Comparison of ENCODE assay signal across 2 cellular contexts in genomic region chr15:79117442-79118204, GRCh38.
TF ChIP-seq lines count a peak whose summit lies in the region.

No MANE protein-coding gene starts in this region.

TF ChIP-seq in GM23338, 12 proteins besides CTCF, POLR2A, EP300 and RAD21:
- TF ChIP-seq EZH2 (IDR thresholded peaks at IDR 0.05; ENCODE audit: low read depth, unreplicated experiment) = no peak
- TF ChIP-seq EZH2phosphoT487 (IDR thresholded peaks at IDR 0.05; ENCODE audit: unreplicated experiment) = no peak
- peak; percentile 55 for TF ChIP-seq REST (IDR thresholded peaks at IDR 0.05; ENCODE audit: unreplicated experiment)

TF ChIP-seq in PFSK-1, 5 proteins besides CTCF, POLR2A, EP300 and RAD21:
- TF ChIP-seq FOXP2 (optimal IDR thresholded peaks at IDR 0.05; ENCODE audit: borderline replicate concordance, extremely low read depth, extremely low read length, insufficient read depth) (no peak), REST (IDR thresholded peaks at IDR 0.05; ENCODE audit: insufficient read depth in 1 of 2, low read depth in 2 of 2, low read length in 2 of 2) (peak; percentile 40 to 80; a peak in 3 of 4 replicates)
